ENCODE assay signal across 18 cellular contexts in the genomic region with DNA sequence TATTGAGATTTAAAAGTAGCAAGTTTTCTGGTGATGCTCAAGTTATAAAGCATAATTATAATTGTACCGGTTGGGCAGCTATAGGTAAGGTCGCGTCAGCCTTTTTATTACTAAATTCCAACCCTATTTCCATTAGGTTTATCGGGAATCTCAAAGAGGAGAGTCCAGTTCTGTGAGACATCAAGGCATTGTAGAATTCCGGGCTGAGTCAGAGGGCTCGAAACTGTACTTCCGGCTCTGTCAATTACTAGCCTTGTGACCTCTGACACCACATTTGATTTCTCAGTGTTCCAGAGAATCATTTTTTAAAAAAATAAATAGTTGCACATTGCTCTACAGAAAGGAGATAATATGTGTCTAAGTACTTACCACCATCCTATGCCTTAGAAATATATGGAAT. TPM values are rescaled to one million over a fixed set of nuclear protein-coding genes. Genes with fewer than 3 reads are reported as not detected.
A peak's percentile ranks its signal among the peaks of the same experiment; 100 is the strongest.
DNase-seq lines count a peak whose midpoint lies in the region; ATAC-seq, FAIRE-seq and TF ChIP-seq lines count a peak whose summit lies in the region.
"Had no signal": no experiment of that assay in that cellular context is flagged by ENCODE, and none has a peak within 500 bp of the region (broad histone marks: within the 10 kb centered on the region; RNA-seq: fewer than 3 reads in every experiment).

No MANE protein-coding gene starts in this region.

- H3K4me3 ChIP-seq in PC-3 (ENCODE audit: low read length) = no peak overlapping the region
- no peak overlapping the region for H3K4me3 ChIP-seq in endothelial cell of umbilical vein (replicated peaks in 1 of 3; ENCODE audit: insufficient read depth in 1 of 3, low read depth in 1 of 3, low read length in 3 of 3)
- H3K4me3 ChIP-seq: PC-9 had no signal

- H3K27ac Mint-ChIP-seq in nephron progenitor cell = no peak overlapping the region
- H3K27ac Mint-ChIP-seq: CD4-positive, alpha-beta memory T cell; H9 had no signal

- TF ChIP-seq POLR2A in endothelial cell of umbilical vein (IDR thresholded peaks at IDR 0.05; ENCODE audit: low read depth, low read length) = no peak

- CTCF ChIA-PET in PC-3 (lab: Charles Lee) = no interaction called here
- CTCF ChIA-PET in endothelial cell of umbilical vein (lab: Charles Lee) = interaction anchor here (1.3 to 1.5 kb wide), 2 partner anchors 22 to 499 kb away, joined by 3 read pairs; no protein-coding TSS in a partner anchor

- dilution Hi-C loops in endothelial cell of umbilical vein (cut with MboI; ENCODE audit: extremely low pct_ligation_motif_present, low sequenced_read_pairs) = no loop called here

- H3K4me3 Mint-ChIP-seq in nephron progenitor cell = peak overlapping the region; percentile 24
- H3K4me3 Mint-ChIP-seq: CD4-positive, alpha-beta memory T cell; H9 had no signal

- intact Hi-C loops in PC-3 (cut with micrococcal nuclease) (loop anchor here (5.0 kb wide), 1 partner anchor 451 kb away; no protein-coding TSS in a partner anchor), endothelial cell of umbilical vein (cut with micrococcal nuclease) (loop anchor here (1.0 to 2.0 kb wide), 3 partner anchors 93 to 1069 kb away; no protein-coding TSS in a partner anchor)

- H3K27me3 Mint-ChIP-seq in nephron progenitor cell (ENCODE audit: low read depth, poor library complexity) = no peaks in the 10 kb centered on the region
- H3K27me3 Mint-ChIP-seq: CD4-positive, alpha-beta memory T cell had no signal

- BruUV-seq in PC-3 (replicated peaks; lab: Mats Ljungman, UMichigan) = no TSS peak
- no TSS peak for BruUV-seq in endothelial cell of umbilical vein (replicated peaks; lab: Mats Ljungman, UMichigan)

- H3K9me3 Mint-ChIP-seq in nephron progenitor cell = no peaks in the 10 kb centered on the region

- H3K9me2 ChIP-seq in PC-3 (replicated peaks; ENCODE audit: low read length) = no peaks in the 10 kb centered on the region

- H3K9me3 ChIP-seq in PC-3 (ENCODE audit: low read length) = no peaks in the 10 kb centered on the region
- no peaks in the 10 kb centered on the region for H3K9me3 ChIP-seq in endothelial cell of umbilical vein (replicated peaks; ENCODE audit: control insufficient read depth, insufficient read depth, low read length)

- ATAC-seq in PC-3 (no peak), omental fat pad (ENCODE audit: low FRiP score) (no peak)

- no peak overlapping the region for H3K27ac ChIP-seq in PC-3 (ENCODE audit: low read length)
- H3K27ac ChIP-seq in endothelial cell of umbilical vein (ENCODE audit: insufficient read depth, low read depth, low read length) = peak overlapping the region; percentile 18
- H3K27ac ChIP-seq in caudate nucleus (ENCODE audit: low read depth, low read length) = no peak overlapping the region
- H3K27ac ChIP-seq: HL-60, PC-9 had no signal

- H3K9ac ChIP-seq in PC-3 (ENCODE audit: low read length) (no peak overlapping the region), endothelial cell of umbilical vein (replicated peaks; ENCODE audit: extremely low read depth, insufficient read depth, low read length) (no peak overlapping the region)

- H3K79me2 ChIP-seq in PC-3 (ENCODE audit: low read length) (no peaks in the 10 kb centered on the region), endothelial cell of umbilical vein (ENCODE audit: control insufficient read depth, insufficient read depth, low read length) (no peaks in the 10 kb centered on the region)

- 0 out of 2 replicates have a peak, but pooled peaks cover 10% of the 10 kb centered on the region for H3K4me1 ChIP-seq in PC-3 (ENCODE audit: insufficient read depth, low read length)
- H3K4me1 ChIP-seq in endothelial cell of umbilical vein (ENCODE audit: control insufficient read depth, extremely low read depth, insufficient read depth, low read length) = peaks cover 31% of the 10 kb centered on the region

- H3F3A ChIP-seq in PC-3 (ENCODE audit: low read length, unreplicated experiment) = no peaks in the 10 kb centered on the region

- FAIRE-seq in endothelial cell of umbilical vein (lab: Jason Lieb, UNC) = peak; percentile 78
- FAIRE-seq: GM19239 had no signal

- H2AFZ ChIP-seq in PC-3 (ENCODE audit: low read length) (no peak overlapping the region), endothelial cell of umbilical vein (ENCODE audit: low read depth, low read length) (no peak overlapping the region)
- H2AFZ ChIP-seq: PC-9 had no signal

- H3K4me2 ChIP-seq in PC-3 (ENCODE audit: low read length) (no peak overlapping the region), endothelial cell of umbilical vein (ENCODE audit: insufficient read depth, low read length) (peak overlapping the region; percentile 70)
- H3K4me2 ChIP-seq: PC-9 had no signal

- H3K36me3 Mint-ChIP-seq in nephron progenitor cell (ENCODE audit: low read depth) = no peaks in the 10 kb centered on the region
- H3K36me3 Mint-ChIP-seq: CD4-positive, alpha-beta memory T cell had no signal

- peak; percentile 16 for DNase-seq in G401 (ENCODE audit: low spot score)
- peak; percentile 41 for DNase-seq in PC-3
- DNase-seq in endothelial cell of umbilical vein (ENCODE audit: low read depth, low spot score) = peak; percentile 43
- DNase-seq in nephron progenitor cell = no peak
- DNase-seq in omental fat pad (ENCODE audit: low spot score) = no peak
- DNase-seq in caudate nucleus (lab: John Stamatoyannopoulos, UW) = no peak
- DNase-seq in activated T-cell treated with anti-CD3 and anti-CD28 coated beads, Interleukin-2, amount 50 U/mL, for 1 hour = no peak
- DNase-seq in midbrain (lab: John Stamatoyannopoulos, UW) = no peak
- DNase-seq: Calu3; CD4-positive, alpha-beta memory T cell; H9; NCI-H1436 treated with DMSO at 0.1 percent for 48 hours; NCI-H2081; NCI-H774; PC-9 had no signal

- H3K9me1 ChIP-seq in endothelial cell of umbilical vein (replicated peaks; ENCODE audit: control insufficient read depth, extremely low read depth, insufficient read depth, low read length) = no peaks in the 10 kb centered on the region

- H3K27me3 ChIP-seq in PC-3 (ENCODE audit: low read length) = no peaks in the 10 kb centered on the region
- H3K27me3 ChIP-seq in endothelial cell of umbilical vein (ENCODE audit: control insufficient read depth in 2 of 2, insufficient read depth in 2 of 2, low read length in 2 of 2) = no peaks in the 10 kb centered on the region

- peaks cover 17% of the 10 kb centered on the region for H3K4me1 Mint-ChIP-seq in nephron progenitor cell
- H3K4me1 Mint-ChIP-seq: CD4-positive, alpha-beta memory T cell had no signal

- H3K36me3 ChIP-seq in PC-3 (ENCODE audit: low read depth, low read length) = no peaks in the 10 kb centered on the region
- H3K36me3 ChIP-seq in endothelial cell of umbilical vein (ENCODE audit: control insufficient read depth in 2 of 2, extremely low read depth in 1 of 2, insufficient read depth in 2 of 2, low read length in 2 of 2) = no peaks in the 10 kb centered on the region

- H4K20me1 ChIP-seq in PC-3 (ENCODE audit: low read length) (no peaks in the 10 kb centered on the region), endothelial cell of umbilical vein (replicated peaks; ENCODE audit: control insufficient read depth, extremely low read depth, insufficient read depth, low read length) (no peaks in the 10 kb centered on the region)

- POLR2A ChIA-PET in PC-3 (lab: Charles Lee; ENCODE audit: unreplicated experiment) = no interaction called here
- POLR2A ChIA-PET in endothelial cell of umbilical vein (lab: Charles Lee) = interaction anchor here (0.6 kb wide), 1 partner anchor 972 kb away, joined by 4 read pairs; no protein-coding TSS in a partner anchor

- in situ Hi-C loops in G401 (cut with HindIII; ENCODE audit: low sequenced_read_pairs) = no loop called here

- TF ChIP-seq CTCF in PC-3 (conservative IDR thresholded peaks at IDR 0.05; ENCODE audit: low read depth, low read length) (no peak), endothelial cell of umbilical vein (IDR thresholded peaks at IDR 0.05; ENCODE audit: extremely low read depth in 1 of 2, insufficient read depth in 1 of 2, low read depth in 1 of 2, low read length in 2 of 2) (no peak), nephron progenitor cell (IDR thresholded peaks at IDR 0.05) (no peak), omental fat pad (IDR thresholded peaks at IDR 0.05) (no peak)

TF ChIP-seq in endothelial cell of umbilical vein, 7 proteins besides CTCF, POLR2A, EP300 and RAD21:
- TF ChIP-seq GATA2 (IDR thresholded peaks at IDR 0.05; ENCODE audit: insufficient read depth, insufficient read length, low read depth, low read length) (no peak), JUN (IDR thresholded peaks at IDR 0.05; ENCODE audit: borderline replicate concordance, insufficient read depth, insufficient read length, low read depth) (peak; percentile 30), FOS (IDR thresholded peaks at IDR 0.05; ENCODE audit: borderline replicate concordance, insufficient read depth, low read length) (peak; percentile 48)
TF ChIP-seq in endothelial cell of umbilical vein: peak in this region for 2.

RNA-seq across cellular contexts. Expression of a gene that starts 4.3 kb away (rescaled TPM):
- not detected in 2 replicates for total RNA-seq in G401 (2014; rRNA removed; shearing (Covaris generic))
- total RNA-seq in PC-3 (2014; rRNA removed) (0.12 and 0.44 TPM in 2 replicates), endothelial cell of umbilical vein (1.3 and 1.6 TPM in 2 replicates), omental fat pad (under 1 TPM; 0.13 to 0.93 (median 0.42) TPM)
- 0.79 and 0.84 TPM in 2 replicates for polyA plus RNA-seq in endothelial cell of umbilical vein
- polyA plus RNA-seq in endothelial cell of umbilical vein (2011; cell fraction: cytosol; rRNA removed) = 0.35 and 0.49 TPM in 2 replicates
- polyA plus RNA-seq in endothelial cell of umbilical vein (2011; cell fraction: nucleus; rRNA removed) = 1.9 and 2.2 TPM in 2 replicates
- polyA plus RNA-seq in endothelial cell of umbilical vein (2012) = 0.28 and 0.42 TPM in 2 replicates
- 4.5 and 5.9 TPM in 2 replicates for polyA minus RNA-seq in endothelial cell of umbilical vein
- polyA minus RNA-seq in endothelial cell of umbilical vein (2011; cell fraction: cytosol; rRNA and poly(A)+ RNA removed) = not detected
- polyA minus RNA-seq in endothelial cell of umbilical vein (2011; cell fraction: nucleus; rRNA and poly(A)+ RNA removed) = 17.5 and 19.0 TPM in 2 replicates
- total RNA-seq: Calu3; CD4-positive, alpha-beta memory T cell; NCI-H460 had no signal
- polyA plus RNA-seq: CD4-positive, alpha-beta memory T cell had no signal

Comparison
In these comparisons a context has a peak if more than half of its experiments do, and no peak if none do; other contexts are left out.
1. DNase-seq: peak in G401 (single experiment), PC-3 (single experiment) and endothelial cell of umbilical vein (single experiment); none in nephron progenitor cell (single experiment), omental fat pad (single experiment), caudate nucleus (0 of 61), activated T-cell treated with anti-CD3 and anti-CD28 coated beads, Interleukin-2, amount 50 U/mL, for 1 hour (single experiment) and midbrain (single experiment).